13 cellular contexts compared by ENCODE assay signal in genomic region chr12:42484996-42485395, GRCh38.
DNase-seq lines count a peak whose midpoint lies in the region; ATAC-seq and TF ChIP-seq lines count a peak whose summit lies in the region.
"Had no signal": no experiment of that assay in that cellular context is flagged by ENCODE, and none has a peak within 500 bp of the region (broad histone marks: within the 10 kb centered on the region; RNA-seq: fewer than 3 reads in every experiment).

No MANE protein-coding gene starts in this region.

- H3K36me3 Mint-ChIP-seq in endothelial cell (ENCODE audit: low read depth, unreplicated experiment) (no peaks in the 10 kb centered on the region), nephron progenitor cell (ENCODE audit: low read depth) (no peaks in the 10 kb centered on the region), CD14-positive monocyte (peaks cover 6 to 7% of the 10 kb centered on the region in 2 donors)

- H3K9me3 Mint-ChIP-seq in endothelial cell (ENCODE audit: unreplicated experiment) (no peaks in the 10 kb centered on the region), nephron progenitor cell (no peaks in the 10 kb centered on the region), CD14-positive monocyte (peaks cover 0 to 13% (median 6%) of the 10 kb centered on the region in 7 donors)

- no peak overlapping the region for H2AFZ ChIP-seq in KMS-11 (ENCODE audit: low read depth)

- H3K27me3 ChIP-seq in KMS-11 (ENCODE audit: insufficient read depth, low read depth), result no peaks in the 10 kb centered on the region

- no peaks in the 10 kb centered on the region for H3K36me3 ChIP-seq in KMS-11 (ENCODE audit: insufficient read depth)

- no peak overlapping the region for H3K4me3 ChIP-seq in KMS-11 (IDR thresholded peaks at IDR 0.05; ENCODE audit: insufficient read depth, low read depth, low read length)

- peak; percentile 46 for DNase-seq in COLO829 (ENCODE audit: low spot score)
- DNase-seq in endothelial cell (ENCODE audit: low spot score), result no peak
- DNase-seq in nephron progenitor cell, result no peak
- no peak for DNase-seq in CD14-positive monocyte (ENCODE audit: low spot score)
- no peak for DNase-seq in NCI-H2171 (lab: John Stamatoyannopoulos, UW)
- DNase-seq in NCI-H146 treated with DMSO at 0.1 percent for 48 hours (lab: John Stamatoyannopoulos, UW; ENCODE audit: unreplicated experiment), result no peak
- DNase-seq: activated effector memory CD4-positive, alpha-beta T cell treated with anti-CD3 and anti-CD28 coated beads, Interleukin-2, amount 50 U/mL, for 16 hours; DMS53; dorsolateral prefrontal cortex; NCI-H1092 treated with DMSO at 0.1 percent for 48 hours had no signal

- ATAC-seq in GM21390 (IDR thresholded peaks at IDR 0.05; ENCODE audit: unreplicated experiment), result no peak
- ATAC-seq: SK-N-SH treated with all-trans-retinoic acid at 6 μM for 48 hours had no signal

- H4K20me1 ChIP-seq in KMS-11 (ENCODE audit: insufficient read depth), result no peaks in the 10 kb centered on the region

- no peak for TF ChIP-seq CTCF in KMS-11 (conservative IDR thresholded peaks at IDR 0.05; ENCODE audit: low read depth, low read length)
- TF ChIP-seq CTCF in endothelial cell (IDR thresholded peaks at IDR 0.05; ENCODE audit: unreplicated experiment), result no peak
- no peak for TF ChIP-seq CTCF in nephron progenitor cell (IDR thresholded peaks at IDR 0.05)
- no peak for TF ChIP-seq CTCF in CD14-positive monocyte (IDR thresholded peaks at IDR 0.05)

- no peak overlapping the region for H3K27ac ChIP-seq in KMS-11

- H3K4me1 Mint-ChIP-seq in endothelial cell (ENCODE audit: unreplicated experiment), result peaks cover 43% of the 10 kb centered on the region
- H3K4me1 Mint-ChIP-seq in nephron progenitor cell, result peaks cover 72% of the 10 kb centered on the region
- H3K4me1 Mint-ChIP-seq in CD14-positive monocyte, result peaks cover 17% of the 10 kb centered on the region

- H3K4me3 Mint-ChIP-seq in endothelial cell (ENCODE audit: unreplicated experiment) (peak overlapping the region; percentile 57), nephron progenitor cell (peak overlapping the region; percentile 90), CD14-positive monocyte (peak overlapping the region in 1 of 2 donors; percentile 97)

- H3K27me3 Mint-ChIP-seq in endothelial cell (ENCODE audit: unreplicated experiment) (peaks cover 13% of the 10 kb centered on the region), nephron progenitor cell (ENCODE audit: low read depth, poor library complexity) (peaks cover 3% of the 10 kb centered on the region), CD14-positive monocyte (ENCODE audit: low read depth in 3 of 3) (peaks cover 53 to 75% (median 55%) of the 10 kb centered on the region in 3 donors)

- H3K4me2 ChIP-seq in KMS-11, result peak overlapping the region; percentile 71

- intact Hi-C loops in CD14-positive monocyte (cut with micrococcal nuclease), result no loop called here

- H3K9ac ChIP-seq in KMS-11, result no peak overlapping the region

- no peaks in the 10 kb centered on the region for H3K79me2 ChIP-seq in KMS-11 (ENCODE audit: insufficient read depth, low read depth)

- H3K4me1 ChIP-seq in KMS-11 (ENCODE audit: low read depth, poor library complexity, severe bottlenecking), result peaks cover 18% of the 10 kb centered on the region

- H3K27ac Mint-ChIP-seq in endothelial cell (ENCODE audit: unreplicated experiment) (no peak overlapping the region), nephron progenitor cell (no peak overlapping the region), CD14-positive monocyte (no peak overlapping the region)
